Comparison of ENCODE assay signal across 10 cellular contexts in genomic region chr12:54016478-54016964, GRCh38. TPM values are rescaled to one million over a fixed set of nuclear protein-coding genes. Genes with fewer than 3 reads are reported as not detected.
DNase-seq lines count a peak whose midpoint lies in the region; ATAC-seq, FAIRE-seq and TF ChIP-seq lines count a peak whose summit lies in the region.
"Had no signal": no experiment of that assay in that cellular context is flagged by ENCODE, and none has a peak within 500 bp of the region (broad histone marks: within the 10 kb centered on the region; RNA-seq: fewer than 3 reads in every experiment).

No MANE protein-coding gene starts in this region.

- ATAC-seq in pancreas, result no peak

- H3K36me3 ChIP-seq in kidney (ENCODE audit: control insufficient read depth in 1 of 2, insufficient read depth in 2 of 2, low read length in 2 of 2), result no peaks in the 10 kb centered on the region
- no peaks in the 10 kb centered on the region for H3K36me3 ChIP-seq in pancreas

- DNase-seq in ACHN (peak; percentile 94), HK-2 (ENCODE audit: unreplicated experiment) (peak; percentile 37), SHP77 (lab: John Stamatoyannopoulos, UW) (peak; percentile 20 to 34), kidney (peak; percentile 85), pancreas (no peak), KG1 (lab: John Stamatoyannopoulos, UW) (no peak), HPDE6-E6E7 (ENCODE audit: extremely low spot score) (no peak)
- DNase-seq in activated naive CD4-positive, alpha-beta T cell treated with anti-CD3 and anti-CD28 coated beads for 36 hours, result no peak
- DNase-seq: GOT3 had no signal

- no peak overlapping the region for H3K27ac Mint-ChIP-seq in activated naive CD4-positive, alpha-beta T cell treated with anti-CD3 and anti-CD28 coated beads for 36 hours
- H3K27ac Mint-ChIP-seq: activated naive CD8-positive, alpha-beta T cell had no signal

- H3K4me3 ChIP-seq in kidney (ENCODE audit: low read length in 2 of 2), result peak overlapping the region; percentile 70 to 83
- H3K4me3 ChIP-seq in pancreas, result peak overlapping the region in 2 of 4 donors; percentile 40 to 44

- CTCF ChIA-PET in activated naive CD4-positive, alpha-beta T cell treated with anti-CD3 and anti-CD28 coated beads for 36 hours (lab: Charles Lee), result interaction anchor here (0.6 to 2.4 kb wide), 6 partner anchors 11 to 199 kb away, joined by 3 to 12 read pairs (median 5); partner anchors contain the start of gene HOXC5

- H3K4me1 ChIP-seq in kidney (ENCODE audit: control insufficient read depth in 1 of 2, insufficient read depth in 1 of 2, low read depth in 1 of 2, low read length in 2 of 2) (peaks cover 13 to 25% of the 10 kb centered on the region in 2 donors), pancreas (peaks cover 0 to 4% (median 0%) of the 10 kb centered on the region in 3 donors)

- H3K36me3 Mint-ChIP-seq in activated naive CD4-positive, alpha-beta T cell treated with anti-CD3 and anti-CD28 coated beads for 36 hours (ENCODE audit: low read depth), result no peaks in the 10 kb centered on the region
- H3K36me3 Mint-ChIP-seq: activated naive CD8-positive, alpha-beta T cell had no signal

- H3K27ac ChIP-seq in kidney (ENCODE audit: low read depth in 2 of 2, low read length in 2 of 2) (peak overlapping the region; percentile 43 to 52), pancreas (no peak overlapping the region)

- FAIRE-seq in kidney (lab: Jason Lieb, UNC) (no peak), pancreas (lab: Jason Lieb, UNC) (no peak)

- intact Hi-C loops in kidney (cut with DNase I), result no loop called here
- intact Hi-C loops in pancreas (cut with DNase I), result no loop called here
- intact Hi-C loops in activated naive CD4-positive, alpha-beta T cell treated with anti-CD3 and anti-CD28 coated beads for 36 hours (cut with micrococcal nuclease), result loop anchor here (5.0 kb wide), 1 partner anchor 351 kb away; no protein-coding TSS in a partner anchor

- peak overlapping the region in 1 of 2 donors; percentile 19 for H3K9ac ChIP-seq in kidney (ENCODE audit: low read length in 2 of 2)

- peaks cover 75% of the 10 kb centered on the region for H3K27me3 Mint-ChIP-seq in activated naive CD4-positive, alpha-beta T cell treated with anti-CD3 and anti-CD28 coated beads for 36 hours (ENCODE audit: low read depth)

- WGBS in pancreas, 2 donors, result 7 to 9% methylated on average over 25 of the region's 25 CpGs

- H3K9me3 Mint-ChIP-seq in activated naive CD4-positive, alpha-beta T cell treated with anti-CD3 and anti-CD28 coated beads for 36 hours, result no peaks in the 10 kb centered on the region

- in situ Hi-C loops in ACHN (cut with HindIII; ENCODE audit: low pct_ligation_motif_present, low pct_unique_long_range_greater_than_20kb, low sequenced_read_pairs), result no loop called here

- H3K4me3 Mint-ChIP-seq in activated naive CD4-positive, alpha-beta T cell treated with anti-CD3 and anti-CD28 coated beads for 36 hours, result no peak overlapping the region

- peaks cover 0 to 32% (median 9%) of the 10 kb centered on the region in 4 donors for H3K27me3 ChIP-seq in pancreas

- TF ChIP-seq CTCF in kidney (IDR thresholded peaks at IDR 0.05; ENCODE audit: borderline replicate concordance, extremely low read depth, insufficient read depth) (no peak), pancreas (IDR thresholded peaks at IDR 0.05) (no peak)

- H3K9me3 ChIP-seq in kidney (ENCODE audit: control insufficient read depth in 1 of 2, low read length in 2 of 2), result no peaks in the 10 kb centered on the region
- no peaks in the 10 kb centered on the region for H3K9me3 ChIP-seq in pancreas

- peaks cover 24% of the 10 kb centered on the region for H3K4me1 Mint-ChIP-seq in activated naive CD4-positive, alpha-beta T cell treated with anti-CD3 and anti-CD28 coated beads for 36 hours (ENCODE audit: low read depth)

RNA-seq across cellular contexts. Expression of gene HOXC8, which starts 7.7 kb away (rescaled TPM):
- 9.0 TPM for total RNA-seq in kidney
- polyA plus RNA-seq in kidney (ENCODE audit: insufficient read depth, low read depth, low replicate concordance), result 2.1 TPM
- total RNA-seq in pancreas, result not detected
- polyA plus RNA-seq in pancreas, result not detected
- total RNA-seq in activated naive CD4-positive, alpha-beta T cell treated with anti-CD3 and anti-CD28 coated beads for 36 hours, result not detected

RNA-seq across cellular contexts. Expression of gene HOXC6, which starts 11.7 kb away (rescaled TPM):
- total RNA-seq in kidney (22.0 TPM), pancreas (under 1 TPM in 4 of 6 donors, not detected in 2; 0.19 to 0.41 (median 0.31) TPM)
- polyA plus RNA-seq in kidney (ENCODE audit: insufficient read depth, low read depth, low replicate concordance) (11.4 TPM), pancreas (under 1 TPM; 0.14 to 0.34 TPM)
- not detected for total RNA-seq in activated naive CD4-positive, alpha-beta T cell treated with anti-CD3 and anti-CD28 coated beads for 36 hours

RNA-seq across cellular contexts. Expression of gene HOXC5, which starts 16.3 kb away (rescaled TPM):
- total RNA-seq in kidney (4.8 TPM), pancreas (not detected)
- polyA plus RNA-seq in kidney (ENCODE audit: insufficient read depth, low read depth, low replicate concordance) (0.24 TPM), pancreas (not detected)
- not detected for total RNA-seq in activated naive CD4-positive, alpha-beta T cell treated with anti-CD3 and anti-CD28 coated beads for 36 hours

RNA-seq across cellular contexts. Expression of gene HOXC9, which starts 16.6 kb away (rescaled TPM):
- total RNA-seq in kidney (16.5 TPM), pancreas (under 1 TPM in 1 of 6 donors, not detected in 5; 0.19 TPM)
- polyA plus RNA-seq in kidney (ENCODE audit: insufficient read depth, low read depth, low replicate concordance) (11.7 TPM), pancreas (under 1 TPM; 0.26 to 0.27 TPM)
- not detected for total RNA-seq in activated naive CD4-positive, alpha-beta T cell treated with anti-CD3 and anti-CD28 coated beads for 36 hours

RNA-seq across cellular contexts. Expression of gene HOXC10, which starts 31.6 kb away (rescaled TPM):
- total RNA-seq in kidney (50.7 TPM), pancreas (under 1 TPM in 1 of 6 donors, not detected in 5; 0.08 TPM)
- polyA plus RNA-seq in kidney (ENCODE audit: insufficient read depth, low read depth, low replicate concordance) (49.7 TPM), pancreas (under 1 TPM in 1 of 2 donors, not detected in 1; 0.16 TPM)
- not detected for total RNA-seq in activated naive CD4-positive, alpha-beta T cell treated with anti-CD3 and anti-CD28 coated beads for 36 hours

Comparison
In these comparisons a context has a peak if more than half of its experiments do, and no peak if none do; other contexts are left out.
1. DNase-seq: peak in ACHN (single experiment), HK-2 (single experiment), SHP77 (2 of 2) and kidney (single experiment); none in pancreas (0 of 6), KG1 (single experiment), HPDE6-E6E7 (single experiment) and activated naive CD4-positive, alpha-beta T cell treated with anti-CD3 and anti-CD28 coated beads for 36 hours (single experiment).
2. H3K27ac ChIP-seq: peak in kidney (2 of 2); none in pancreas (0 of 4).
3. RNA of gene HOXC6, which starts 11.7 kb away (total RNA-seq): 22.0 TPM in kidney (single experiment); 0.19 to 0.41 TPM in pancreas and not detected in activated naive CD4-positive, alpha-beta T cell treated with anti-CD3 and anti-CD28 coated beads for 36 hours; every median in the first group is over 10 times any median in the second.